Comparison of ENCODE assay signal across 16 cellular contexts in genomic region chr5:17327048-17327447, GRCh38.
"Had no signal": no experiment of that assay in that cellular context is flagged by ENCODE, and none has a peak within 500 bp of the region (broad histone marks: within the 10 kb centered on the region; RNA-seq: fewer than 3 reads in every experiment).

No MANE protein-coding gene starts in this region.

- H3K27me3 Mint-ChIP-seq: activated CD4-positive, alpha-beta T cell treated with anti-CD3 and anti-CD28 coated beads, Interleukin-2, amount 10 ng/mL, durations not matched to agents 24 days and 14 days; activated CD8-positive, alpha-beta memory T cell treated with anti-CD3 and anti-CD28 coated beads, Interleukin-2, amount 10 ng/mL, durations not matched to agents 7 days and 5 days; activated CD8-positive, alpha-beta T cell treated with anti-CD3 and anti-CD28 coated beads for 36 hours; activated naive CD4-positive, alpha-beta T cell treated with anti-CD3 and anti-CD28 coated beads, Interleukin-2, amount 10 ng/mL, durations not matched to agents 7 days and 5 days; natural killer cell treated with Interleukin-12 subunit alpha and Interleukin-12 subunit beta and Interleukin-15 and Interleukin-18, amount 100 ng/mL, for 72 hours; stimulated activated naive CD8-positive, alpha-beta T cell treated with anti-CD3 and anti-CD28 coated beads, Interleukin-15, Interleukin-2, amounts not matched to agents 100 ng/mL and 50 ng/mL, for 24 hours had no signal

- H3K9me3 Mint-ChIP-seq: stimulated activated naive CD8-positive, alpha-beta T cell treated with anti-CD3 and anti-CD28 coated beads, Interleukin-15, Interleukin-2, amounts not matched to agents 100 ng/mL and 50 ng/mL, for 24 hours had no signal

- H3K27ac Mint-ChIP-seq: activated CD4-positive, alpha-beta T cell treated with anti-CD3 and anti-CD28 coated beads, Interleukin-2, amount 10 ng/mL, durations not matched to agents 24 days and 14 days; activated CD8-positive, alpha-beta memory T cell treated with anti-CD3 and anti-CD28 coated beads, Interleukin-2, amount 10 ng/mL, durations not matched to agents 7 days and 5 days; activated CD8-positive, alpha-beta T cell treated with anti-CD3 and anti-CD28 coated beads for 36 hours; activated naive CD4-positive, alpha-beta T cell treated with anti-CD3 and anti-CD28 coated beads, Interleukin-2, amount 10 ng/mL, durations not matched to agents 7 days and 5 days; dendritic cell treated with granulocyte-macrophage colony-stimulating factor and Interleukin-4, amounts not matched to agents 40 ng/mL and 50 ng/mL, for 4 days; natural killer cell treated with Interleukin-12 subunit alpha and Interleukin-12 subunit beta and Interleukin-15 and Interleukin-18, amount 100 ng/mL, for 72 hours; stimulated activated naive CD8-positive, alpha-beta T cell treated with anti-CD3 and anti-CD28 coated beads, Interleukin-15, Interleukin-2, amounts not matched to agents 100 ng/mL and 50 ng/mL, for 24 hours had no signal

- H3K36me3 Mint-ChIP-seq: activated CD8-positive, alpha-beta memory T cell treated with anti-CD3 and anti-CD28 coated beads, Interleukin-2, amount 10 ng/mL, durations not matched to agents 7 days and 5 days; activated naive CD4-positive, alpha-beta T cell treated with anti-CD3 and anti-CD28 coated beads, Interleukin-2, amount 10 ng/mL, durations not matched to agents 7 days and 5 days; natural killer cell treated with Interleukin-12 subunit alpha and Interleukin-12 subunit beta and Interleukin-15 and Interleukin-18, amount 100 ng/mL, for 72 hours had no signal

- H3K27ac ChIP-seq: left ventricle myocardium inferior, tibial artery had no signal

- H3K4me1 Mint-ChIP-seq: activated CD4-positive, alpha-beta T cell treated with anti-CD3 and anti-CD28 coated beads, Interleukin-2, amount 10 ng/mL, durations not matched to agents 24 days and 14 days; activated CD8-positive, alpha-beta memory T cell treated with anti-CD3 and anti-CD28 coated beads, Interleukin-2, amount 10 ng/mL, durations not matched to agents 7 days and 5 days; activated naive CD4-positive, alpha-beta T cell treated with anti-CD3 and anti-CD28 coated beads, Interleukin-2, amount 10 ng/mL, durations not matched to agents 7 days and 5 days had no signal

- DNase-seq: activated CD4-positive, alpha-beta T cell treated with anti-CD3 and anti-CD28 coated beads, Interleukin-2, amount 10 ng/mL, durations not matched to agents 24 days and 14 days; activated CD8-positive, alpha-beta memory T cell treated with anti-CD3 and anti-CD28 coated beads, Interleukin-2, amount 10 ng/mL, durations not matched to agents 7 days and 5 days; activated CD8-positive, alpha-beta T cell treated with anti-CD3 and anti-CD28 coated beads for 36 hours; activated effector memory CD4-positive, alpha-beta T cell treated with anti-CD3 and anti-CD28 coated beads, Interleukin-2, amount 50 U/mL, for 16 hours; activated naive CD4-positive, alpha-beta T cell treated with anti-CD3 and anti-CD28 coated beads, Interleukin-2, amount 10 ng/mL, durations not matched to agents 7 days and 5 days; activated T-cell treated with anti-CD3 and anti-CD28 coated beads for 4 hours; amygdala; effector CD4-positive, alpha-beta T cell; foreskin fibroblast; left ventricle myocardium inferior; stimulated activated CD4-positive, alpha-beta T cell treated with anti-CD3 and anti-CD28 coated beads, Interleukin-12 subunit alpha, Interleukin-12 subunit beta, amount 100 ng/mL, for 4 hours; stimulated activated CD4-positive, alpha-beta T cell treated with anti-CD3 and anti-CD28 coated beads, Interleukin-4, amount 100 ng/mL, for 4 hours; tibial artery had no signal

- H3K4me3 Mint-ChIP-seq: activated CD4-positive, alpha-beta T cell treated with anti-CD3 and anti-CD28 coated beads, Interleukin-2, amount 10 ng/mL, durations not matched to agents 24 days and 14 days; activated CD8-positive, alpha-beta memory T cell treated with anti-CD3 and anti-CD28 coated beads, Interleukin-2, amount 10 ng/mL, durations not matched to agents 7 days and 5 days; activated CD8-positive, alpha-beta T cell treated with anti-CD3 and anti-CD28 coated beads for 36 hours; activated naive CD4-positive, alpha-beta T cell treated with anti-CD3 and anti-CD28 coated beads, Interleukin-2, amount 10 ng/mL, durations not matched to agents 7 days and 5 days; dendritic cell treated with granulocyte-macrophage colony-stimulating factor and Interleukin-4, amounts not matched to agents 40 ng/mL and 50 ng/mL, for 4 days; natural killer cell treated with Interleukin-12 subunit alpha and Interleukin-12 subunit beta and Interleukin-15 and Interleukin-18, amount 100 ng/mL, for 72 hours; stimulated activated naive CD8-positive, alpha-beta T cell treated with anti-CD3 and anti-CD28 coated beads, Interleukin-15, Interleukin-2, amounts not matched to agents 100 ng/mL and 50 ng/mL, for 24 hours had no signal
